Comparison of ENCODE assay signal across 1 cellular context in the genomic region with DNA sequence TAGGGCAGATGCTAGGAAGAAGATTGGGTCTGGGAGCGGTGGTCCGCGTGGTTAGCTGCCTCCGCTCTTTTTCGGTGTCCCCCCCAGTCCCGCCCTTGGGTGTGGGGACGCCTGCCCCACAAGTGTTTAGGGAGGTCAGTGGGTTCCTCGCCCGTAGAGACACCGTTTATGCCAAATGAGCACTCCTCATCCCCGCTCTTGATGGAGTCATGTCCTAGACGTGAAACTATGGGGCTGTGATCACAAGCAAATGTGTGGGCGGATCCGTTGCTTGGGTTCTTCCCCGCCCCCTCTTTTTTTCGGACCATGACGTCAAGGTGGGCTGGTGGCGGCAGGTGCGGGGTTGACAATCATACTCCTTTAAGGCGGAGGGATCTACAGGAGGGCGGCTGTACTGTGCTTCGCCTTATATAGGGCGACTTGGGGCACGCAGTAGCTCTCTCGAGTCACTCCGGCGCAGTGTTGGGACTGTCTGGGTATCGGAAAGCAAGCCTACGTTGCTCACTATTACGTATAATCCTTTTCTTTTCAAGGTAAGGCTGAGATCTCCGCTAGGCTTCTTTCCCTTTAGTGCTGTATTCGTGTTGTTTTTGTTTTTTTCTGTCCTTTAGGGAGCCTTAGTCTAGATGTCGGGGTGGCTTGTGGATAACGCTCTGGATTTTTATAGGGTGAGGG.
TF ChIP-seq lines count a peak whose summit lies in the region.

A gene (plus strand): TSS at position 439 of the 675 bp plus-strand sequence. CDS start 1,529 bp downstream, outside the sequence.

TF ChIP-seq in HepG2, 621 proteins besides CTCF, POLR2A, EP300 and RAD21 (continued from another document and continues in another):
- TF ChIP-seq ZNF292 (CRISPR knock-in tag; IDR thresholded peaks at IDR 0.05; ENCODE audit: borderline replicate concordance, low read depth) (0 out of 2 replicates have a peak, but pooled peaks have one; percentile 9), SMARCE1 (IDR thresholded peaks at IDR 0.05; ENCODE audit: borderline replicate concordance) (no peak), HMG20B (CRISPR knock-in tag; conservative IDR thresholded peaks at IDR 0.05) (no peak; the same call in none of the 2 replicates), MAFK (conservative IDR thresholded peaks at IDR 0.05 in 1 of 2, IDR thresholded peaks at IDR 0.05 in 1 of 2; ENCODE audit: low read length in 2 of 2) (peak; percentile 34 to 55), ZNF331 (CRISPR knock-in tag; IDR thresholded peaks at IDR 0.05) (peak; percentile 59), EEA1 (CRISPR knock-in tag; IDR thresholded peaks at IDR 0.05; ENCODE audit: borderline replicate concordance) (no peak; the same call in 1 of the 2 replicates), NONO (IDR thresholded peaks at IDR 0.05) (no peak), NONO (CRISPR knock-in tag; conservative IDR thresholded peaks at IDR 0.05) (peak; percentile 64; the same call in 1 of the 2 replicates), ZNF7 (CRISPR knock-in tag; IDR thresholded peaks at IDR 0.05) (peak; percentile 6; the same call in 1 of the 2 replicates), ZNF577 (CRISPR knock-in tag; IDR thresholded peaks at IDR 0.05; ENCODE audit: borderline replicate concordance, low read depth) (no peak), ONECUT2 (CRISPR knock-in tag; IDR thresholded peaks at IDR 0.05) (peak; percentile 68; the same call in 1 of the 2 replicates), ZC3H4 (CRISPR knock-in tag; IDR thresholded peaks at IDR 0.05; ENCODE audit: borderline replicate concordance) (no peak), TOE1 (CRISPR knock-in tag; IDR thresholded peaks at IDR 0.05) (no peak), IRX3 (CRISPR knock-in tag; IDR thresholded peaks at IDR 0.05; ENCODE audit: borderline replicate concordance, low read depth) (no peak), IRF2 (CRISPR knock-in tag; IDR thresholded peaks at IDR 0.05) (peak; percentile 86), DNMT3B (CRISPR knock-in tag; conservative IDR thresholded peaks at IDR 0.05) (peak; percentile 87; the same call in 1 of the 2 replicates), ZNF607 (CRISPR knock-in tag; IDR thresholded peaks at IDR 0.05; ENCODE audit: borderline replicate concordance) (0 out of 2 replicates have a peak, but pooled peaks have one; percentile 35), ZFY (CRISPR knock-in tag; IDR thresholded peaks at IDR 0.05) (peak; percentile 57; the same call in 1 of the 2 replicates), ZNF724P (CRISPR knock-in tag; IDR thresholded peaks at IDR 0.05; ENCODE audit: borderline replicate concordance) (no peak), ZNF713 (CRISPR knock-in tag; IDR thresholded peaks at IDR 0.05) (no peak), MAZ (IDR thresholded peaks at IDR 0.05; ENCODE audit: borderline replicate concordance, low read depth, low read length) (peak; percentile 78; the same call in 1 of the 2 replicates), MAZ (CRISPR knock-in tag; IDR thresholded peaks at IDR 0.05; ENCODE audit: low read depth) (no peak; the same call in none of the 2 replicates), DMAP1 (CRISPR knock-in tag; IDR thresholded peaks at IDR 0.05) (peak; percentile 65; the same call in 1 of the 2 replicates), SMAD3 (CRISPR knock-in tag; IDR thresholded peaks at IDR 0.05) (peak; percentile 89; the same call in 1 of the 2 replicates), HES4 (CRISPR knock-in tag; IDR thresholded peaks at IDR 0.05; ENCODE audit: borderline replicate concordance) (peak; percentile 67), KDM6A (CRISPR knock-in tag; IDR thresholded peaks at IDR 0.05; ENCODE audit: low read depth) (0 out of 2 replicates have a peak, but pooled peaks have one; percentile 15), HOXA7 (CRISPR knock-in tag; IDR thresholded peaks at IDR 0.05) (no peak), HOXA5 (CRISPR knock-in tag; IDR thresholded peaks at IDR 0.05) (peak; percentile 92), EED (CRISPR knock-in tag; IDR thresholded peaks at IDR 0.05) (0 out of 2 replicates have a peak, but pooled peaks have one; percentile 77)
- TF ChIP-seq, protein P1, sequence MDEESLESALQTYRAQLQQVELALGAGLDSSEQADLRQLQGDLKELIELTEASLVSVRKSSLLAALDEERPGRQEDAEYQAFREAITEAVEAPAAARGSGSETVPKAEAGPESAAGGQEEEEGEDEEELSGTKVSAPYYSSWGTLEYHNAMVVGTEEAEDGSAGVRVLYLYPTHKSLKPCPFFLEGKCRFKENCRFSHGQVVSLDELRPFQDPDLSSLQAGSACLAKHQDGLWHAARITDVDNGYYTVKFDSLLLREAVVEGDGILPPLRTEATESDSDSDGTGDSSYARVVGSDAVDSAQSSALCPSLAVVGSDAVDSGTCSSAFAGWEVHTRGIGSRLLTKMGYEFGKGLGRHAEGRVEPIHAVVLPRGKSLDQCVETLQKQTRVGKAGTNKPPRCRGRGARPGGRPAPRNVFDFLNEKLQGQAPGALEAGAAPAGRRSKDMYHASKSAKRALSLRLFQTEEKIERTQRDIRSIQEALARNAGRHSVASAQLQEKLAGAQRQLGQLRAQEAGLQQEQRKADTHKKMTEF (CRISPR knock-in tag; IDR thresholded peaks at IDR 0.05): peak; percentile 22; the same call in 1 of the 2 replicates
- TF ChIP-seq, protein P2, sequence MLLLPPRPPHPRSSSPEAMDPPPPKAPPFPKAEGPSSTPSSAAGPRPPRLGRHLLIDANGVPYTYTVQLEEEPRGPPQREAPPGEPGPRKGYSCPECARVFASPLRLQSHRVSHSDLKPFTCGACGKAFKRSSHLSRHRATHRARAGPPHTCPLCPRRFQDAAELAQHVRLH (CRISPR knock-in tag; IDR thresholded peaks at IDR 0.05; ENCODE audit: borderline replicate concordance, low read depth): peak; percentile 65
- TF ChIP-seq, protein P3, sequence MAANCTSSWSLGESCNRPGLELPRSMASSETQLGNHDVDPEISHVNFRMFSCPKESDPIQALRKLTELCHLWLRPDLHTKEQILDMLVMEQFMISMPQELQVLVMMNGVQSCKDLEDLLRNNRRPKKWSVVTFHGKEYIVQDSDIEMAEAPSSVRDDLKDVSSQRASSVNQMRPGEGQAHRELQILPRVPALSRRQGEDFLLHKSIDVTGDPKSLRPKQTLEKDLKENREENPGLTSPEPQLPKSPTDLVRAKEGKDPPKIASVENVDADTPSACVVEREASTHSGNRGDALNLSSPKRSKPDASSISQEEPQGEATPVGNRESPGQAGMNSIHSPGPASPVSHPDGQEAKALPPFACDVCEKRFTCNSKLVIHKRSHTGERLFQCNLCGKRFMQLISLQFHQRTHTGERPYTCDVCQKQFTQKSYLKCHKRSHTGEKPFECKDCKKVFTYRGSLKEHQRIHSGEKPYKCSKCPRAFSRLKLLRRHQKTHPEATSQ (CRISPR knock-in tag; IDR thresholded peaks at IDR 0.05; ENCODE audit: borderline replicate concordance): peak; percentile 11; the same call in 1 of the 2 replicates
- TF ChIP-seq, protein P4, sequence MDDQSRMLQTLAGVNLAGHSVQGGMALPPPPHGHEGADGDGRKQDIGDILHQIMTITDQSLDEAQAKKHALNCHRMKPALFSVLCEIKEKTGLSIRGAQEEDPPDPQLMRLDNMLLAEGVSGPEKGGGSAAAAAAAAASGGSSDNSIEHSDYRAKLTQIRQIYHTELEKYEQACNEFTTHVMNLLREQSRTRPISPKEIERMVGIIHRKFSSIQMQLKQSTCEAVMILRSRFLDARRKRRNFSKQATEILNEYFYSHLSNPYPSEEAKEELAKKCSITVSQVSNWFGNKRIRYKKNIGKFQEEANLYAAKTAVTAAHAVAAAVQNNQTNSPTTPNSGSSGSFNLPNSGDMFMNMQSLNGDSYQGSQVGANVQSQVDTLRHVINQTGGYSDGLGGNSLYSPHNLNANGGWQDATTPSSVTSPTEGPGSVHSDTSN (CRISPR knock-in tag; IDR thresholded peaks at IDR 0.05; ENCODE audit: borderline replicate concordance): peak; percentile 54; the same call in 1 of the 2 replicates
- TF ChIP-seq, protein P5, sequence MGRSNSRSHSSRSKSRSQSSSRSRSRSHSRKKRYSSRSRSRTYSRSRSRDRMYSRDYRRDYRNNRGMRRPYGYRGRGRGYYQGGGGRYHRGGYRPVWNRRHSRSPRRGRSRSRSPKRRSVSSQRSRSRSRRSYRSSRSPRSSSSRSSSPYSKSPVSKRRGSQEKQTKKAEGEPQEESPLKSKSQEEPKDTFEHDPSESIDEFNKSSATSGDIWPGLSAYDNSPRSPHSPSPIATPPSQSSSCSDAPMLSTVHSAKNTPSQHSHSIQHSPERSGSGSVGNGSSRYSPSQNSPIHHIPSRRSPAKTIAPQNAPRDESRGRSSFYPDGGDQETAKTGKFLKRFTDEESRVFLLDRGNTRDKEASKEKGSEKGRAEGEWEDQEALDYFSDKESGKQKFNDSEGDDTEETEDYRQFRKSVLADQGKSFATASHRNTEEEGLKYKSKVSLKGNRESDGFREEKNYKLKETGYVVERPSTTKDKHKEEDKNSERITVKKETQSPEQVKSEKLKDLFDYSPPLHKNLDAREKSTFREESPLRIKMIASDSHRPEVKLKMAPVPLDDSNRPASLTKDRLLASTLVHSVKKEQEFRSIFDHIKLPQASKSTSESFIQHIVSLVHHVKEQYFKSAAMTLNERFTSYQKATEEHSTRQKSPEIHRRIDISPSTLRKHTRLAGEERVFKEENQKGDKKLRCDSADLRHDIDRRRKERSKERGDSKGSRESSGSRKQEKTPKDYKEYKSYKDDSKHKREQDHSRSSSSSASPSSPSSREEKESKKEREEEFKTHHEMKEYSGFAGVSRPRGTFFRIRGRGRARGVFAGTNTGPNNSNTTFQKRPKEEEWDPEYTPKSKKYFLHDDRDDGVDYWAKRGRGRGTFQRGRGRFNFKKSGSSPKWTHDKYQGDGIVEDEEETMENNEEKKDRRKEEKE (IDR thresholded peaks at IDR 0.05): no peak
- TF ChIP-seq, protein P6, sequence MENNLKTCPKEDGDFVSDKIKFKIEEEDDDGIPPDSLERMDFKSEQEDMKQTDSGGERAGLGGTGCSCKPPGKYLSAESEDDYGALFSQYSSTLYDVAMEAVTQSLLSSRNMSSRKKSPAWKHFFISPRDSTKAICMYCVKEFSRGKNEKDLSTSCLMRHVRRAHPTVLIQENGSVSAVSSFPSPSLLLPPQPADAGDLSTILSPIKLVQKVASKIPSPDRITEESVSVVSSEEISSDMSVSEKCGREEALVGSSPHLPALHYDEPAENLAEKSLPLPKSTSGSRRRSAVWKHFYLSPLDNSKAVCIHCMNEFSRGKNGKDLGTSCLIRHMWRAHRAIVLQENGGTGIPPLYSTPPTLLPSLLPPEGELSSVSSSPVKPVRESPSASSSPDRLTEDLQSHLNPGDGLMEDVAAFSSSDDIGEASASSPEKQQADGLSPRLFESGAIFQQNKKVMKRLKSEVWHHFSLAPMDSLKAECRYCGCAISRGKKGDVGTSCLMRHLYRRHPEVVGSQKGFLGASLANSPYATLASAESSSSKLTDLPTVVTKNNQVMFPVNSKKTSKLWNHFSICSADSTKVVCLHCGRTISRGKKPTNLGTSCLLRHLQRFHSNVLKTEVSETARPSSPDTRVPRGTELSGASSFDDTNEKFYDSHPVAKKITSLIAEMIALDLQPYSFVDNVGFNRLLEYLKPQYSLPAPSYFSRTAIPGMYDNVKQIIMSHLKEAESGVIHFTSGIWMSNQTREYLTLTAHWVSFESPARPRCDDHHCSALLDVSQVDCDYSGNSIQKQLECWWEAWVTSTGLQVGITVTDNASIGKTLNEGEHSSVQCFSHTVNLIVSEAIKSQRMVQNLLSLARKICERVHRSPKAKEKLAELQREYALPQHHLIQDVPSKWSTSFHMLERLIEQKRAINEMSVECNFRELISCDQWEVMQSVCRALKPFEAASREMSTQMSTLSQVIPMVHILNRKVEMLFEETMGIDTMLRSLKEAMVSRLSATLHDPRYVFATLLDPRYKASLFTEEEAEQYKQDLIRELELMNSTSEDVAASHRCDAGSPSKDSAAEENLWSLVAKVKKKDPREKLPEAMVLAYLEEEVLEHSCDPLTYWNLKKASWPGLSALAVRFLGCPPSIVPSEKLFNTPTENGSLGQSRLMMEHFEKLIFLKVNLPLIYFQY (CRISPR knock-in tag; IDR thresholded peaks at IDR 0.05; ENCODE audit: borderline replicate concordance): peak; percentile 51; the same call in 1 of the 2 replicates
- TF ChIP-seq, protein P7, sequence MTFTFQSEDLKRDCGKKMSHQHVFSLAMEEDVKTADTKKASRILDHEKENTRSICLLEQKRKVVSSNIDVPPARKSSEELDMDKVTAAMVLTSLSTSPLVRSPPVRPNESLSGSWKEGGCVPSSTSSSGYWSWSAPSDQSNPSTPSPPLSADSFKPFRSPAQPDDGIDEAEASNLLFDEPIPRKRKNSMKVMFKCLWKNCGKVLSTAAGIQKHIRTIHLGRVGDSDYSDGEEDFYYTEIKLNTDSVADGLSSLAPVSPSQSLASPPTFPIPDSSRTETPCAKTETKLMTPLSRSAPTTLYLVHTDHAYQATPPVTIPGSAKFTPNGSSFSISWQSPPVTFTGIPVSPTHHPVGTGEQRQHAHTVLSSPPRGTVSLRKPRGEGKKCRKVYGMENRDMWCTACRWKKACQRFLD (CRISPR knock-in tag; IDR thresholded peaks at IDR 0.05; ENCODE audit: borderline replicate concordance): peak; percentile 47
- TF ChIP-seq, protein P8, sequence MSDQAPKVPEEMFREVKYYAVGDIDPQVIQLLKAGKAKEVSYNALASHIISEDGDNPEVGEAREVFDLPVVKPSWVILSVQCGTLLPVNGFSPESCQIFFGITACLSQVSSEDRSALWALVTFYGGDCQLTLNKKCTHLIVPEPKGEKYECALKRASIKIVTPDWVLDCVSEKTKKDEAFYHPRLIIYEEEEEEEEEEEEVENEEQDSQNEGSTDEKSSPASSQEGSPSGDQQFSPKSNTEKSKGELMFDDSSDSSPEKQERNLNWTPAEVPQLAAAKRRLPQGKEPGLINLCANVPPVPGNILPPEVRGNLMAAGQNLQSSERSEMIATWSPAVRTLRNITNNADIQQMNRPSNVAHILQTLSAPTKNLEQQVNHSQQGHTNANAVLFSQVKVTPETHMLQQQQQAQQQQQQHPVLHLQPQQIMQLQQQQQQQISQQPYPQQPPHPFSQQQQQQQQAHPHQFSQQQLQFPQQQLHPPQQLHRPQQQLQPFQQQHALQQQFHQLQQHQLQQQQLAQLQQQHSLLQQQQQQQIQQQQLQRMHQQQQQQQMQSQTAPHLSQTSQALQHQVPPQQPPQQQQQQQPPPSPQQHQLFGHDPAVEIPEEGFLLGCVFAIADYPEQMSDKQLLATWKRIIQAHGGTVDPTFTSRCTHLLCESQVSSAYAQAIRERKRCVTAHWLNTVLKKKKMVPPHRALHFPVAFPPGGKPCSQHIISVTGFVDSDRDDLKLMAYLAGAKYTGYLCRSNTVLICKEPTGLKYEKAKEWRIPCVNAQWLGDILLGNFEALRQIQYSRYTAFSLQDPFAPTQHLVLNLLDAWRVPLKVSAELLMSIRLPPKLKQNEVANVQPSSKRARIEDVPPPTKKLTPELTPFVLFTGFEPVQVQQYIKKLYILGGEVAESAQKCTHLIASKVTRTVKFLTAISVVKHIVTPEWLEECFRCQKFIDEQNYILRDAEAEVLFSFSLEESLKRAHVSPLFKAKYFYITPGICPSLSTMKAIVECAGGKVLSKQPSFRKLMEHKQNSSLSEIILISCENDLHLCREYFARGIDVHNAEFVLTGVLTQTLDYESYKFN (CRISPR knock-in tag; conservative IDR thresholded peaks at IDR 0.05): peak; percentile 59
- TF ChIP-seq, protein P9, sequence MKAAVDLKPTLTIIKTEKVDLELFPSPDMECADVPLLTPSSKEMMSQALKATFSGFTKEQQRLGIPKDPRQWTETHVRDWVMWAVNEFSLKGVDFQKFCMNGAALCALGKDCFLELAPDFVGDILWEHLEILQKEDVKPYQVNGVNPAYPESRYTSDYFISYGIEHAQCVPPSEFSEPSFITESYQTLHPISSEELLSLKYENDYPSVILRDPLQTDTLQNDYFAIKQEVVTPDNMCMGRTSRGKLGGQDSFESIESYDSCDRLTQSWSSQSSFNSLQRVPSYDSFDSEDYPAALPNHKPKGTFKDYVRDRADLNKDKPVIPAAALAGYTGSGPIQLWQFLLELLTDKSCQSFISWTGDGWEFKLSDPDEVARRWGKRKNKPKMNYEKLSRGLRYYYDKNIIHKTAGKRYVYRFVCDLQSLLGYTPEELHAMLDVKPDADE (CRISPR knock-in tag; IDR thresholded peaks at IDR 0.05): peak; percentile 46
